In genomic region chr14:68222726-68223125, GRCh38 we compare ENCODE assay signal across 1 cellular context.
TF ChIP-seq lines count a peak whose summit lies in the region.

No MANE protein-coding gene starts in this region.

TF ChIP-seq in H1, 55 proteins besides CTCF, POLR2A, EP300 and RAD21 (continued from another document):
- TF ChIP-seq E2F6 (IDR thresholded peaks at IDR 0.05), result no peak
TF ChIP-seq in H1: peak in this region for 0.
